In the genomic region with DNA sequence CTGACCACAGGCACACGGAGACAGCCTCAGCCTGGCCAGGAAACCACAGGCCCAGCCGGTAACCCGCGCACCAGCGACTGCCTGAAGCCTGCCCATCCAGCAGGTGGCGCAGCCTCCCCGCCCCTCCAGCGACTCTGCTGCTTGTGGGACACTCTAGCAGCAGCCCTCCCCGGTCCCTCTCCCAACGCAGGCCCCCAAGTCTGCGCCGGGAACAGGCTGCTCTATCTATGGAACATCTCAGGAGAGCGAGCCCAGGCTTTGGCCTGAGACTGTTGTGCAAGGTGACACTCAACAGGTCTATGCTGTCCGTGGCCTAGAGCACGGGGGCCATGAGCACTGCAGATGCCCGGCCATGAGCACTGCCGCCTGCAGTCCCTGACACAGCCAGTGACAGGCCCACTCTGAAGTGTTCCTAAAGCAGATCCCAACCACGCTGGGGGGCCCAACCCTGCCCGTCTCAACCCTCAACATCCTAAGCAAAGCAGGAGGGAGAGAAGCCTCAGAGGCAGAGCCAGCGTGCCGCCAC, we compare ENCODE assay signal across 8 cellular contexts. TPM values are rescaled to one million over a fixed set of nuclear protein-coding genes. Genes with fewer than 3 reads are reported as not detected.
A peak's percentile ranks its signal among the peaks of the same experiment; 100 is the strongest.
DNase-seq lines count a peak whose midpoint lies in the region; ATAC-seq, FAIRE-seq and TF ChIP-seq lines count a peak whose summit lies in the region.

No MANE protein-coding gene starts in this region.

- no peaks in the 10 kb centered on the region for H4K20me1 ChIP-seq in HepG2 (ENCODE audit: insufficient read depth, low read length)

- intact Hi-C loops in HepG2 (cut with micrococcal nuclease; ENCODE audit: unreplicated experiment), result no loop called here

- peak; percentile 66 for TF ChIP-seq CTCF in HepG2 (CRISPR knock-in tag; IDR thresholded peaks at IDR 0.05)

- H3K27me3 Mint-ChIP-seq in activated T-helper 17 cell treated with anti-CD3 and anti-CD28 coated beads, Interleukin-2, amount 50 U/mL, for 72 hours, result no peaks in the 10 kb centered on the region

- peaks cover 7% of the 10 kb centered on the region for H3K4me1 Mint-ChIP-seq in activated T-helper 17 cell treated with anti-CD3 and anti-CD28 coated beads, Interleukin-2, amount 50 U/mL, for 72 hours

- CTCF ChIA-PET in HepG2 (lab: Yijun Ruan, JAX; ENCODE audit: low intra/inter-chr PET ratio, low total read pairs), result no interaction called here

- H3K9ac ChIP-seq in HepG2 (ENCODE audit: insufficient read depth, low read depth, low read length), result no peak overlapping the region

- no peaks in the 10 kb centered on the region for H3K9me3 Mint-ChIP-seq in activated T-helper 17 cell treated with anti-CD3 and anti-CD28 coated beads, Interleukin-2, amount 50 U/mL, for 72 hours

- in situ Hi-C loops in HepG2 (cut with HindIII; ENCODE audit: extremely low pct_ligation_motif_present, low pct_unique_long_range_greater_than_20kb), result no loop called here

- no peaks in the 10 kb centered on the region for H3K4me1 ChIP-seq in HepG2 (ENCODE audit: insufficient read depth, low read length)

- POLR2A ChIA-PET in HepG2 (lab: Yijun Ruan, JAX), result no interaction called here

- no peak for TF ChIP-seq POLR2A in HepG2 (IDR thresholded peaks at IDR 0.05; ENCODE audit: insufficient read depth in 1 of 2, low read depth in 2 of 2, low read length in 2 of 2)

- H3K79me2 ChIP-seq in HepG2 (ENCODE audit: insufficient read depth, low read length), result peaks cover 1% of the 10 kb centered on the region

- H3K4me3 ChIP-seq in HepG2 (replicated peaks in 1 of 3; ENCODE audit: insufficient read depth in 1 of 3, low read depth in 2 of 3, low read length in 3 of 3), result no peak overlapping the region

- TF ChIP-seq RAD21 in HepG2 (CRISPR knock-in tag; IDR thresholded peaks at IDR 0.05), result no peak

- ATAC-seq in activated T-helper 17 cell treated with anti-CD3 and anti-CD28 coated beads, Interleukin-2, amount 50 U/mL, for 72 hours (replicated peaks), result peak; percentile 43
- peak; percentile 78 for ATAC-seq in HepG2
- ATAC-seq in HG02840 (IDR thresholded peaks at IDR 0.05; ENCODE audit: low FRiP score, unreplicated experiment), result no peak

- H3K4me3 Mint-ChIP-seq in activated T-helper 17 cell treated with anti-CD3 and anti-CD28 coated beads, Interleukin-2, amount 50 U/mL, for 72 hours, result no peak overlapping the region

- H3K4me2 ChIP-seq in HepG2 (ENCODE audit: low read depth, low read length), result no peak overlapping the region

- no peaks in the 10 kb centered on the region for H3K9me3 ChIP-seq in HepG2 (ENCODE audit: low read length)

- BruUV-seq in HepG2 (replicated peaks; lab: Mats Ljungman, UMichigan), result no TSS peak

- WGBS in HepG2 (ENCODE audit: low lambda C conversion rate), result 97% methylated on average over 10 of the region's 21 CpGs

- no peaks in the 10 kb centered on the region; a peak in 1 of 5 replicates for H3K27me3 ChIP-seq in HepG2 (ENCODE audit: control insufficient read depth in 1 of 2, insufficient read depth in 2 of 2, low read length in 2 of 2)

- no peak overlapping the region for H3K27ac ChIP-seq in HepG2 (ENCODE audit: extremely low read length, insufficient read depth, low read length)

- no peak overlapping the region for H3K27ac Mint-ChIP-seq in activated T-helper 17 cell treated with anti-CD3 and anti-CD28 coated beads, Interleukin-2, amount 50 U/mL, for 72 hours

- TF ChIP-seq EP300 in HepG2 (IDR thresholded peaks at IDR 0.05; ENCODE audit: low read depth in 2 of 2, low read length in 2 of 2) (no peak), HepG2 (CRISPR knock-in tag; IDR thresholded peaks at IDR 0.05; ENCODE audit: borderline replicate concordance) (no peak)

- peaks cover 40 to 84% of the 10 kb centered on the region in 2 experiments for H3K36me3 ChIP-seq in HepG2 (replicated peaks in 1 of 2; ENCODE audit: control insufficient read depth in 1 of 2, insufficient read depth in 2 of 2, low read length in 2 of 2)

- H3K36me3 Mint-ChIP-seq in activated T-helper 17 cell treated with anti-CD3 and anti-CD28 coated beads, Interleukin-2, amount 50 U/mL, for 72 hours (ENCODE audit: low read depth), result peaks cover 100% of the 10 kb centered on the region

- H2AFZ ChIP-seq in HepG2 (ENCODE audit: low read length), result no peak overlapping the region

- FAIRE-seq in HepG2 (lab: Jason Lieb, UNC), result no peak

- peak; percentile 36 for DNase-seq in COLO668 (lab: John Stamatoyannopoulos, UW; ENCODE audit: unreplicated experiment)
- DNase-seq in HUDEP-2 (lab: John Stamatoyannopoulos, UW; ENCODE audit: unreplicated experiment in 76 of 76), result peak in 50 of 76 experiments; percentile 13 to 65 (median 39)
- DNase-seq in HepG2 (ENCODE audit: low spot score), result no peak
- no peak for DNase-seq in NCI-H345 (lab: John Stamatoyannopoulos, UW)
- no peak for DNase-seq in NCI-H187 (lab: John Stamatoyannopoulos, UW)
- DNase-seq in pons (ENCODE audit: low spot score), result no peak

TF ChIP-seq in HepG2, 621 proteins besides CTCF, POLR2A, EP300 and RAD21 (continues in another document):
- TF ChIP-seq AGO2 (optimal IDR thresholded peaks at IDR 0.05; ENCODE audit: low read depth, low read length) (peak; percentile 76), MIER2 (CRISPR knock-in tag; IDR thresholded peaks at IDR 0.05) (no peak)

RNA-seq across cellular contexts. Expression of a gene that starts 28.4 kb away (rescaled TPM):
- 10 to 100 TPM; 20.1 to 52.0 TPM for total RNA-seq in activated T-helper 17 cell treated with anti-CD3 and anti-CD28 coated beads, Interleukin-2, amount 50 U/mL, for 72 hours
- 14.4 and 14.8 TPM in 2 replicates for total RNA-seq in HepG2 (2016; rRNA removed; fragmentation: Illumina TruSeq; extraction: Trizol)
- total RNA-seq in HepG2 (2016; cell fraction: cytosol; rRNA removed; fragmentation: Illumina TruSeq; extraction: Trizol; ENCODE audit: low read depth), result 5.6 and 6.6 TPM in 2 replicates
- 13.1 and 14.9 TPM in 2 replicates for total RNA-seq in HepG2 (2016; cell fraction: insoluble cytoplasmic fraction; rRNA removed; fragmentation: Illumina TruSeq; extraction: Trizol)
- total RNA-seq in HepG2 (2016; cell fraction: membrane; rRNA removed; fragmentation: Illumina TruSeq; extraction: Trizol), result 6.4 and 7.7 TPM in 2 replicates
- 19.0 and 23.6 TPM in 2 replicates for total RNA-seq in HepG2 (2016; cell fraction: nucleus; rRNA removed; fragmentation: Illumina TruSeq; extraction: Trizol)
- polyA plus RNA-seq in HepG2 (2011; rRNA removed), result 10.9 and 11.3 TPM in 2 replicates
- polyA plus RNA-seq in HepG2 (2011; cell fraction: cytosol; rRNA removed), result 9.4 and 15.2 TPM in 2 replicates
- 45.2 and 52.9 TPM in 2 replicates for polyA plus RNA-seq in HepG2 (2011; cell fraction: nucleus; rRNA removed)
- 10.2 and 10.8 TPM in 2 replicates for polyA plus RNA-seq in HepG2 (2012)
- polyA plus RNA-seq in HepG2 (2016; cell fraction: cytosol; fragmentation: Illumina TruSeq; extraction: Trizol; ENCODE audit: low read depth), result 3.4 and 3.8 TPM in 2 replicates
- polyA plus RNA-seq in HepG2 (2016; cell fraction: insoluble cytoplasmic fraction; fragmentation: Illumina TruSeq; extraction: Trizol; ENCODE audit: low read depth), result 17.9 and 21.8 TPM in 2 replicates
- 5.6 and 6.6 TPM in 2 replicates for polyA plus RNA-seq in HepG2 (2016; cell fraction: membrane; fragmentation: Illumina TruSeq; extraction: Trizol; ENCODE audit: low read depth)
- polyA plus RNA-seq in HepG2 (2016; cell fraction: nucleus; fragmentation: Illumina TruSeq; extraction: Trizol; ENCODE audit: insufficient read depth, low read depth), result 29.4 and 30.7 TPM in 2 replicates
- polyA minus RNA-seq in HepG2 (2011; rRNA and poly(A)+ RNA removed; ENCODE audit: low replicate concordance), result 35.6 and 97.8 TPM in 2 replicates
- 5.3 and 5.5 TPM in 2 replicates for polyA minus RNA-seq in HepG2 (2011; cell fraction: cytosol; rRNA and poly(A)+ RNA removed)
- polyA minus RNA-seq in HepG2 (2011; cell fraction: nucleus; rRNA and poly(A)+ RNA removed), result 31.8 and 38.4 TPM in 2 replicates

RNA-seq across cellular contexts. Expression of a gene that starts 42.2 kb away (rescaled TPM):
- 10 to 100 TPM; 18.8 to 30.6 TPM for total RNA-seq in activated T-helper 17 cell treated with anti-CD3 and anti-CD28 coated beads, Interleukin-2, amount 50 U/mL, for 72 hours
- 29.6 and 35.7 TPM in 2 replicates for total RNA-seq in HepG2 (2016; rRNA removed; fragmentation: Illumina TruSeq; extraction: Trizol)
- 10.7 and 12.6 TPM in 2 replicates for total RNA-seq in HepG2 (2016; cell fraction: cytosol; rRNA removed; fragmentation: Illumina TruSeq; extraction: Trizol; ENCODE audit: low read depth)
- 29.5 and 34.4 TPM in 2 replicates for total RNA-seq in HepG2 (2016; cell fraction: insoluble cytoplasmic fraction; rRNA removed; fragmentation: Illumina TruSeq; extraction: Trizol)
- total RNA-seq in HepG2 (2016; cell fraction: membrane; rRNA removed; fragmentation: Illumina TruSeq; extraction: Trizol), result 17.4 and 17.6 TPM in 2 replicates
- 14.6 and 17.9 TPM in 2 replicates for total RNA-seq in HepG2 (2016; cell fraction: nucleus; rRNA removed; fragmentation: Illumina TruSeq; extraction: Trizol)
- 14.2 and 15.4 TPM in 2 replicates for polyA plus RNA-seq in HepG2 (2011; rRNA removed)
- polyA plus RNA-seq in HepG2 (2011; cell fraction: cytosol; rRNA removed), result 15.0 and 17.3 TPM in 2 replicates
- 11.9 and 13.2 TPM in 2 replicates for polyA plus RNA-seq in HepG2 (2011; cell fraction: nucleus; rRNA removed)
- 17.6 and 21.1 TPM in 2 replicates for polyA plus RNA-seq in HepG2 (2012)
- 11.7 and 13.4 TPM in 2 replicates for polyA plus RNA-seq in HepG2 (2016; cell fraction: cytosol; fragmentation: Illumina TruSeq; extraction: Trizol; ENCODE audit: low read depth)
- 27.9 and 29.5 TPM in 2 replicates for polyA plus RNA-seq in HepG2 (2016; cell fraction: insoluble cytoplasmic fraction; fragmentation: Illumina TruSeq; extraction: Trizol; ENCODE audit: low read depth)
- polyA plus RNA-seq in HepG2 (2016; cell fraction: membrane; fragmentation: Illumina TruSeq; extraction: Trizol; ENCODE audit: low read depth), result 13.6 and 15.3 TPM in 2 replicates
- 20.7 and 24.6 TPM in 2 replicates for polyA plus RNA-seq in HepG2 (2016; cell fraction: nucleus; fragmentation: Illumina TruSeq; extraction: Trizol; ENCODE audit: insufficient read depth, low read depth)
- polyA minus RNA-seq in HepG2 (2011; rRNA and poly(A)+ RNA removed; ENCODE audit: low replicate concordance), result 10.6 and 20.7 TPM in 2 replicates
- polyA minus RNA-seq in HepG2 (2011; cell fraction: cytosol; rRNA and poly(A)+ RNA removed), result 14.2 and 15.6 TPM in 2 replicates
- polyA minus RNA-seq in HepG2 (2011; cell fraction: nucleus; rRNA and poly(A)+ RNA removed), result 8.2 and 14.2 TPM in 2 replicates

Comparison
In these comparisons a context has a peak if more than half of its experiments do, and no peak if none do; other contexts are left out.
1. DNase-seq: peak in COLO668 (single experiment) and HUDEP-2 (50 of 76); none in HepG2 (single experiment), NCI-H345 (single experiment), NCI-H187 (0 of 2) and pons (single experiment).